In genomic region chr12:52009081-52009751, GRCh38 we compare ENCODE assay signal across 11 cellular contexts. TPM values are rescaled to one million over a fixed set of nuclear protein-coding genes. Genes with fewer than 3 reads are reported as not detected.
DNase-seq lines count a peak whose midpoint lies in the region; ATAC-seq and TF ChIP-seq lines count a peak whose summit lies in the region.
"Had no signal": no experiment of that assay in that cellular context is flagged by ENCODE, and none has a peak within 500 bp of the region (broad histone marks: within the 10 kb centered on the region; RNA-seq: fewer than 3 reads in every experiment).

No MANE protein-coding gene starts in this region.

- H3K4me3 Mint-ChIP-seq in HFFc6 = no peak overlapping the region

- TF ChIP-seq CTCF in A673 (conservative IDR thresholded peaks at IDR 0.05; ENCODE audit: low read depth, low read length) (no peak), VCaP (conservative IDR thresholded peaks at IDR 0.05) (no peak), parathyroid adenoma (IDR thresholded peaks at IDR 0.05) (no peak), GM20000 (IDR thresholded peaks at IDR 0.05; ENCODE audit: extremely low read depth, missing control alignments) (no peak), HFFc6 (IDR thresholded peaks at IDR 0.05) (no peak)

- CTCF ChIA-PET in A673 (lab: Charles Lee) = interaction anchor here (1.7 kb wide), 2 partner anchors 14 to 16 kb away, joined by 8 to 10 read pairs; no protein-coding TSS in a partner anchor

- H3K4me3 ChIP-seq in A673 (ENCODE audit: low read depth, low read length, poor library complexity, severe bottlenecking) (no peak overlapping the region), parathyroid adenoma (ENCODE audit: low read depth, low read length) (no peak overlapping the region)

- H3K4me2 ChIP-seq in parathyroid adenoma (ENCODE audit: low read length) = peak overlapping the region; percentile 22

- H3K79me2 ChIP-seq in parathyroid adenoma = no peaks in the 10 kb centered on the region

- BruUV-seq in A673 (replicated peaks; lab: Mats Ljungman, UMichigan) = no TSS peak

- peaks cover 26% of the 10 kb centered on the region for H3K4me1 ChIP-seq in A673 (ENCODE audit: insufficient read depth, low read length, poor library complexity, severe bottlenecking)
- peaks cover 2% of the 10 kb centered on the region for H3K4me1 ChIP-seq in parathyroid adenoma

- peaks cover 6% of the 10 kb centered on the region; the same call in 1 of the 2 replicates for H3K4me1 Mint-ChIP-seq in HFFc6 (ENCODE audit: low read depth)

- no peak overlapping the region for H3K9ac ChIP-seq in parathyroid adenoma

- H2AFZ ChIP-seq in parathyroid adenoma = no peak overlapping the region

- H3K27ac Mint-ChIP-seq in HFFc6 = no peak overlapping the region
- H3K27ac Mint-ChIP-seq: activated CD4-positive, alpha-beta memory T cell treated with anti-CD3 and anti-CD28 coated beads for 36 hours had no signal

- H3K9me3 Mint-ChIP-seq in HFFc6 = no peaks in the 10 kb centered on the region
- H3K9me3 Mint-ChIP-seq: activated CD4-positive, alpha-beta memory T cell treated with anti-CD3 and anti-CD28 coated beads for 36 hours had no signal

- intact Hi-C loops in A673 (cut with micrococcal nuclease; ENCODE audit: unreplicated experiment) (loop anchor here (5.0 kb wide), 1 partner anchor 113 kb away; no protein-coding TSS in a partner anchor), head of caudate nucleus (cut with DNase I) (no loop called here)

- POLR2A ChIA-PET in A673 (lab: Charles Lee; ENCODE audit: low non-redundant PET) = no interaction called here

- H3K27ac ChIP-seq in A673 (ENCODE audit: low read depth, low read length, poor library complexity, severe bottlenecking) (peak overlapping the region; percentile 61), VCaP (peak overlapping the region; percentile 62), parathyroid adenoma (peak overlapping the region; percentile 51)

- H3K36me3 Mint-ChIP-seq in HFFc6 (ENCODE audit: low read depth) = no peaks in the 10 kb centered on the region

- no peak for DNase-seq in A673 (ENCODE audit: low spot score)
- peak in 23 of 42 donors; percentile 30 to 81 (median 58) for DNase-seq in head of caudate nucleus
- DNase-seq in GM20000 (ENCODE audit: low spot score) = no peak
- no peak for DNase-seq in germinal center (ENCODE audit: low spot score)
- DNase-seq in HFFc6 = no peak
- DNase-seq: activated CD4-positive, alpha-beta memory T cell treated with anti-CD3 and anti-CD28 coated beads for 36 hours; BE2C; SIG-M5 had no signal

- H3K27me3 ChIP-seq in A673 (replicated peaks; ENCODE audit: insufficient read depth, low read depth, low read length, poor library complexity) = no peaks in the 10 kb centered on the region
- no peaks in the 10 kb centered on the region for H3K27me3 ChIP-seq in parathyroid adenoma (ENCODE audit: control insufficient read depth, insufficient read depth, low read length)
- H3K27me3 ChIP-seq: BE2C had no signal

- ATAC-seq in HG03175 (IDR thresholded peaks at IDR 0.05; ENCODE audit: unreplicated experiment) = no peak

- no peaks in the 10 kb centered on the region for H3K9me3 ChIP-seq in A673 (ENCODE audit: low read depth, low read length, poor library complexity, severe bottlenecking)
- H3K9me3 ChIP-seq in parathyroid adenoma (ENCODE audit: control insufficient read depth, low read length) = no peaks in the 10 kb centered on the region
- H3K9me3 ChIP-seq: BE2C had no signal

- H3K36me3 ChIP-seq in A673 (ENCODE audit: insufficient read depth, low read length, poor library complexity, severe bottlenecking) (no peaks in the 10 kb centered on the region), parathyroid adenoma (ENCODE audit: control insufficient read depth, insufficient read depth, low read length) (no peaks in the 10 kb centered on the region)
- H3K36me3 ChIP-seq: BE2C had no signal

- H3K27me3 Mint-ChIP-seq in HFFc6 (ENCODE audit: insufficient read depth) = peaks cover 15% of the 10 kb centered on the region

RNA-seq across cellular contexts. Expression of gene TAMALIN, which starts 2.5 kb away (rescaled TPM):
- 4.8 and 5.4 TPM in 2 replicates for total RNA-seq in A673 (2021)
- total RNA-seq in HFFc6 (2021; fragmentation: NEBNext Ultra II Directional; extraction: Animal tissue kit (Norgen Biotek cat#: 25700)) = under 1 TPM; 0.24 to 1.00 (median 0.69) TPM

RNA-seq across cellular contexts. Expression of gene NR4A1, which starts 42.0 kb away (rescaled TPM):
- total RNA-seq in A673 (2021) = 12.5 and 19.8 TPM in 2 replicates
- total RNA-seq in HFFc6 (2021; fragmentation: NEBNext Ultra II Directional; extraction: Animal tissue kit (Norgen Biotek cat#: 25700)) = 10 to 100 TPM; 10.3 to 46.6 (median 43.6) TPM

RNA-seq across cellular contexts. Expression of gene ACVR1B, which starts 57.7 kb away (rescaled TPM):
- total RNA-seq in A673 (2021) = 25.5 and 27.4 TPM in 2 replicates
- total RNA-seq in HFFc6 (2021; fragmentation: NEBNext Ultra II Directional; extraction: Animal tissue kit (Norgen Biotek cat#: 25700)) = 10 to 100 TPM; 13.1 to 15.2 (median 14.0) TPM

Comparison
In these comparisons a context has a peak if more than half of its experiments do, and no peak if none do; other contexts are left out.
1. DNase-seq: peak in head of caudate nucleus (23 of 42); none in A673 (single experiment), GM20000 (single experiment), germinal center (single experiment) and HFFc6 (single experiment).
2. Peak in every context shown above with its lines, with median percentiles within 50 percentile points of each other: H3K27ac ChIP-seq.